In genomic region chr19:46856062-46857022, GRCh38 we compare ENCODE assay signal across 8 cellular contexts. TPM values are rescaled to one million over a fixed set of nuclear protein-coding genes. Genes with fewer than 3 reads are reported as not detected.
DNase-seq lines count a peak whose midpoint lies in the region; ATAC-seq, FAIRE-seq and TF ChIP-seq lines count a peak whose summit lies in the region.

No MANE protein-coding gene starts in this region.

- POLR2A ChIA-PET in endothelial cell of umbilical vein (lab: Charles Lee), result interaction anchor here (0.6 to 1.2 kb wide), 4 partner anchors 18 to 1761 kb away, joined by 4 to 8 read pairs (median 4); no protein-coding TSS in a partner anchor

- peak; percentile 96 for FAIRE-seq in endothelial cell of umbilical vein (lab: Jason Lieb, UNC)

- H3K4me1 ChIP-seq in OCI-LY3 (ENCODE audit: low read length) (peaks cover 5% of the 10 kb centered on the region), endothelial cell of umbilical vein (ENCODE audit: control insufficient read depth, extremely low read depth, insufficient read depth, low read length) (peaks cover 12% of the 10 kb centered on the region)

- peak; percentile 68 for TF ChIP-seq CTCF in OCI-LY3 (IDR thresholded peaks at IDR 0.05; ENCODE audit: low read depth, low read length)
- peak; percentile 81 to 84 for TF ChIP-seq CTCF in endothelial cell of umbilical vein (IDR thresholded peaks at IDR 0.05; ENCODE audit: extremely low read depth in 1 of 2, insufficient read depth in 1 of 2, low read depth in 1 of 2, low read length in 2 of 2)

- H2AFZ ChIP-seq in OCI-LY3 (ENCODE audit: low read depth, low read length), result 0 out of 2 replicates have a peak overlapping the region, but pooled peaks have one; percentile 1
- H2AFZ ChIP-seq in endothelial cell of umbilical vein (ENCODE audit: low read depth, low read length), result peak overlapping the region; percentile 95

- CTCF ChIA-PET in endothelial cell of umbilical vein (lab: Charles Lee), result interaction anchor here (0.6 to 5.0 kb wide), 27 partner anchors 10 to 257 kb away, joined by 3 to 126 read pairs (median 5); partner anchors contain the start of genes TMEM160 and ZC3H4

- H3K27ac ChIP-seq in OCI-LY3 (ENCODE audit: low read length) (no peak overlapping the region), endothelial cell of umbilical vein (ENCODE audit: insufficient read depth, low read depth, low read length) (peak overlapping the region; percentile 61)

- H3K36me3 ChIP-seq in OCI-LY3 (replicated peaks; ENCODE audit: low read depth, low read length), result no peaks in the 10 kb centered on the region
- no peaks in the 10 kb centered on the region for H3K36me3 ChIP-seq in endothelial cell of umbilical vein (ENCODE audit: control insufficient read depth in 2 of 2, extremely low read depth in 1 of 2, insufficient read depth in 2 of 2, low read length in 2 of 2)

- ATAC-seq in GM19035 (IDR thresholded peaks at IDR 0.05; ENCODE audit: unreplicated experiment), result peak; percentile 41

- no peaks in the 10 kb centered on the region for H3K27me3 ChIP-seq in OCI-LY3 (ENCODE audit: low read depth, low read length)
- no peaks in the 10 kb centered on the region for H3K27me3 ChIP-seq in endothelial cell of umbilical vein (ENCODE audit: control insufficient read depth in 2 of 2, insufficient read depth in 2 of 2, low read length in 2 of 2)

- no peak for TF ChIP-seq POLR2A in endothelial cell of umbilical vein (IDR thresholded peaks at IDR 0.05; ENCODE audit: low read depth, low read length)

- H3K4me2 ChIP-seq in OCI-LY3 (ENCODE audit: low read length) (peak overlapping the region; percentile 69), endothelial cell of umbilical vein (ENCODE audit: insufficient read depth, low read length) (peak overlapping the region; percentile 95)

- H3K4me3 ChIP-seq in OCI-LY3 (ENCODE audit: low read length) (peak overlapping the region; percentile 71), endothelial cell of umbilical vein (replicated peaks in 1 of 3; ENCODE audit: insufficient read depth in 1 of 3, low read depth in 1 of 3, low read length in 3 of 3) (peak overlapping the region; percentile 19 to 55 (median 43))

- H3K9me3 ChIP-seq in OCI-LY3 (ENCODE audit: insufficient read depth, low read length) (no peaks in the 10 kb centered on the region), endothelial cell of umbilical vein (replicated peaks; ENCODE audit: control insufficient read depth, insufficient read depth, low read length) (no peaks in the 10 kb centered on the region)

- no peaks in the 10 kb centered on the region for H3K9me1 ChIP-seq in endothelial cell of umbilical vein (replicated peaks; ENCODE audit: control insufficient read depth, extremely low read depth, insufficient read depth, low read length)

- no TSS peak for BruUV-seq in endothelial cell of umbilical vein (replicated peaks; lab: Mats Ljungman, UMichigan)

- dilution Hi-C loops in endothelial cell of umbilical vein (cut with MboI; ENCODE audit: extremely low pct_ligation_motif_present, low sequenced_read_pairs), result no loop called here

- DNase-seq in AG08396 (ENCODE audit: low spot score) (peak; percentile 95), HT-29 (ENCODE audit: low spot score) (peak; percentile 99), activated T-cell treated with anti-CD3 and anti-CD28 coated beads for 1 hour (ENCODE audit: low read depth) (peak; percentile 86), endothelial cell of umbilical vein (ENCODE audit: low read depth, low spot score) (peak; percentile 92), middle frontal gyrus (ENCODE audit: extremely low spot score, low spot score) (peak; percentile 95)
- peak; percentile 76 to 84 for DNase-seq in stimulated activated CD8-positive, alpha-beta memory T cell treated with anti-CD3 and anti-CD28 coated beads, Interleukin-2, amount 100 ng/mL, for 1 hour (ENCODE audit: low read depth in 2 of 2)

- H3K9ac ChIP-seq in OCI-LY3 (ENCODE audit: low read length) (no peak overlapping the region), endothelial cell of umbilical vein (replicated peaks; ENCODE audit: extremely low read depth, insufficient read depth, low read length) (peak overlapping the region; percentile 39)

- H3K79me2 ChIP-seq in OCI-LY3 (ENCODE audit: low read length), result peaks cover under 1% of the 10 kb centered on the region
- H3K79me2 ChIP-seq in endothelial cell of umbilical vein (ENCODE audit: control insufficient read depth, insufficient read depth, low read length), result peaks cover under 1% of the 10 kb centered on the region

- intact Hi-C loops in endothelial cell of umbilical vein (cut with micrococcal nuclease), result loop anchor here (1.0 to 5.0 kb wide), 4 partner anchors 68 to 386 kb away; no protein-coding TSS in a partner anchor

- H4K20me1 ChIP-seq in OCI-LY3 (ENCODE audit: insufficient read depth, low read length), result no peaks in the 10 kb centered on the region
- H4K20me1 ChIP-seq in endothelial cell of umbilical vein (replicated peaks; ENCODE audit: control insufficient read depth, extremely low read depth, insufficient read depth, low read length), result no peaks in the 10 kb centered on the region

TF ChIP-seq in endothelial cell of umbilical vein, 7 proteins besides CTCF, POLR2A, EP300 and RAD21:
- TF ChIP-seq EZH2 (IDR thresholded peaks at IDR 0.05; ENCODE audit: borderline replicate concordance, low read depth, low read length, severe bottlenecking), result no peak
- peak; percentile 61 for TF ChIP-seq POLR2AphosphoS5 (IDR thresholded peaks at IDR 0.05; ENCODE audit: insufficient read depth, low read depth, low read length)

RNA-seq across cellular contexts. Expression of gene ARHGAP35, which starts 4.5 kb away (rescaled TPM):
- 53.6 and 63.9 TPM in 2 replicates for total RNA-seq in HT-29 (2014; rRNA removed; shearing (Covaris generic))
- 47.3 and 51.3 TPM in 2 replicates for total RNA-seq in endothelial cell of umbilical vein
- polyA plus RNA-seq in endothelial cell of umbilical vein, result 25.7 and 28.3 TPM in 2 replicates
- 19.6 and 20.2 TPM in 2 replicates for polyA plus RNA-seq in endothelial cell of umbilical vein (2011; cell fraction: cytosol; rRNA removed)
- 29.7 and 30.7 TPM in 2 replicates for polyA plus RNA-seq in endothelial cell of umbilical vein (2011; cell fraction: nucleus; rRNA removed)
- polyA plus RNA-seq in endothelial cell of umbilical vein (2012), result 25.8 and 31.7 TPM in 2 replicates
- 35.8 and 45.8 TPM in 2 replicates for polyA minus RNA-seq in endothelial cell of umbilical vein
- polyA minus RNA-seq in endothelial cell of umbilical vein (2011; cell fraction: cytosol; rRNA and poly(A)+ RNA removed), result 20.1 TPM
- 53.1 and 57.3 TPM in 2 replicates for polyA minus RNA-seq in endothelial cell of umbilical vein (2011; cell fraction: nucleus; rRNA and poly(A)+ RNA removed)

RNA-seq across cellular contexts. Expression of gene AP2S1, which starts 5.7 kb away (rescaled TPM):
- total RNA-seq in HT-29 (2014; rRNA removed; shearing (Covaris generic)), result 527 and 544 TPM in 2 replicates
- total RNA-seq in endothelial cell of umbilical vein, result 279 and 313 TPM in 2 replicates
- polyA plus RNA-seq in endothelial cell of umbilical vein, result 376 and 417 TPM in 2 replicates
- 283 and 300 TPM in 2 replicates for polyA plus RNA-seq in endothelial cell of umbilical vein (2011; cell fraction: cytosol; rRNA removed)
- 93.6 and 108 TPM in 2 replicates for polyA plus RNA-seq in endothelial cell of umbilical vein (2011; cell fraction: nucleus; rRNA removed)
- polyA plus RNA-seq in endothelial cell of umbilical vein (2012), result 320 and 378 TPM in 2 replicates
- polyA minus RNA-seq in endothelial cell of umbilical vein, result 115 and 153 TPM in 2 replicates
- 93.2 TPM for polyA minus RNA-seq in endothelial cell of umbilical vein (2011; cell fraction: cytosol; rRNA and poly(A)+ RNA removed)
- polyA minus RNA-seq in endothelial cell of umbilical vein (2011; cell fraction: nucleus; rRNA and poly(A)+ RNA removed), result 22.7 and 27.2 TPM in 2 replicates
